ENCODE assay signal across 25 cellular contexts in the genomic region with DNA sequence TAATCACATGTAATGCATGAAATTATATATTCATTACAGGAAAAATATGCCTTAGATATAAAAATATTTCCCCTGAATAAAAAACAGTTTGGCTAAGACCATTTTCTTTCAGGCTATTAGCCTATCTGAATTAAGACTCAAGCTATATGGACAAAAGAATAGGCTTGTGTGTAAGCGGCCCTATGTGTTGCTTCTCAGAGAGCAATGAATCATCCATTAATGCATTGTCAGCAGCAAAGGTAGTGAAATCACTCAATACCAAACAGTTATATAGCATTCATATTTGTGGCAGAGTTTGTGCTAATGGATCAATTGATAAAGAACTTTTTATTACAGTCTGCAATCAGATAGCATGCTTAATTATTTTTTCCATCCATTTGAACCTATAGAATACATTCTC.
"Had no signal": no experiment of that assay in that cellular context is flagged by ENCODE, and none has a peak within 500 bp of the region (broad histone marks: within the 10 kb centered on the region; RNA-seq: fewer than 3 reads in every experiment).

No MANE protein-coding gene starts in this region.

- H3K4me1 ChIP-seq: esophagus squamous epithelium, heart right ventricle, pancreas, sigmoid colon, spleen, transverse colon, vagina had no signal

- H3K9me3 ChIP-seq: esophagus squamous epithelium, neutrophil, pancreas, sigmoid colon, spleen, transverse colon, vagina had no signal

- FAIRE-seq: endometrium, pancreas had no signal

- DNase-seq: dermis blood vessel endothelial cell; effector memory CD8-positive, alpha-beta T cell; erythroblast; esophagus squamous epithelium; foreskin melanocyte; glutamatergic neuron; heart right ventricle; hypothalamus; immature natural killer cell; islet precursor cell; kidney glomerular epithelial cell; left ventricle myocardium superior; natural killer cell; pancreas; sigmoid colon; spleen; stimulated activated CD4-positive, alpha-beta T cell treated with anti-CD3 and anti-CD28 coated beads, Interleukin-4, amount 100 ng/mL, for 4 hours; stimulated activated naive CD8-positive, alpha-beta T cell treated with anti-CD3 and anti-CD28 coated beads, Interleukin-15, Interleukin-2, amounts not matched to agents 100 U/mL and 50 U/mL, for 24 hours; transverse colon had no signal

- H3K4me3 ChIP-seq: coronary artery, esophagus squamous epithelium, heart right ventricle, lung, pancreas, sigmoid colon, spleen, transverse colon, vagina had no signal

- H3K27me3 ChIP-seq: esophagus squamous epithelium, heart right ventricle, neutrophil, pancreas, sigmoid colon, spleen, transverse colon, vagina had no signal

- H3K27ac ChIP-seq: coronary artery, esophagus squamous epithelium, heart right ventricle, neutrophil, pancreas, sigmoid colon, spleen, transverse colon, vagina had no signal

- ATAC-seq: effector memory CD8-positive, alpha-beta T cell; heart right ventricle; left ventricle myocardium superior; natural killer cell; pancreas; stimulated activated memory B cell treated with anti-CD40 and anti-IgM and Interleukin-4, amounts not matched to agents 10 μg/mL and 1 μg/mL and 100 μg/mL, for 72 hours; stimulated activated naive CD8-positive, alpha-beta T cell treated with anti-CD3 and anti-CD28 coated beads, Interleukin-15, Interleukin-2, amounts not matched to agents 100 U/mL and 50 U/mL, for 24 hours had no signal

- H3K36me3 ChIP-seq: esophagus squamous epithelium, heart right ventricle, neutrophil, pancreas, sigmoid colon, spleen, transverse colon, vagina had no signal
